ENCODE assay signal across 20 cellular contexts in the genomic region with DNA sequence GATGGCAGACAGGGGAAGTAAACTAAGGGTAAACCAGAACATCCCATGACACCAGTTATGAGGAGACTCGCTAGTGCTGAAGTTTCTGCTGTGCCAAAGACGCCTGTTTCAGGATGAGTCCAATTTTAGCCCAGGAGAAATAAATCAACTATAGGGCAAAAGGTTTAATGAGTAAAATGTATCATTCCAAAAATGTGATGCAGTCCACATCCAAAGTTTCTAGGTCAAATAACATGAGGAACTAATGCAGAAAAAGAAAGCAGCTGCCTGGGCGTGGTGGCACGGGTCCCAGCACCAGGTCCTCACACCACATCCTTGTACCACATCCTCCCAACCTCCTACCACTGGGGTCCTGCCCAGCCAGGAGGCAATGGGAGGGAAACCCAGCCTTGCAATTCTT.
"Had no signal": no experiment of that assay in that cellular context is flagged by ENCODE, and none has a peak within 500 bp of the region (broad histone marks: within the 10 kb centered on the region; RNA-seq: fewer than 3 reads in every experiment).

No MANE protein-coding gene starts in this region.

- ATAC-seq: activated naive CD4-positive, alpha-beta T cell treated with anti-CD3 and anti-CD28 coated beads, Interleukin-2, amount 50 U/mL, for 72 hours; activated T-cell treated with anti-CD3 and anti-CD28 coated beads, Interleukin-2, amount 50 U/mL, for 4 hours; heart left ventricle; left colon; lower lobe of right lung; pancreas; stimulated activated naive B cell treated with anti-CD40 and anti-IgM and Interleukin-4, amounts not matched to agents 10 μg/mL and 1 μg/mL and 100 μg/mL, for 72 hours; T-helper 17 cell; WTC11 had no signal

- H3K4me1 ChIP-seq: gastrocnemius medialis, lower lobe of right lung, pancreas had no signal

- H3K4me3 ChIP-seq: coronary artery, esophagus squamous epithelium, gastrocnemius medialis, heart left ventricle, lower lobe of right lung, pancreas, thyroid gland had no signal

- H3K27ac ChIP-seq: esophagus squamous epithelium, heart left ventricle, lower lobe of right lung, pancreas, thyroid gland had no signal

- H3K27me3 ChIP-seq: gastrocnemius medialis, heart left ventricle, pancreas, thyroid gland had no signal

- H3K9me3 ChIP-seq: esophagus squamous epithelium, gastrocnemius medialis, heart left ventricle, lower lobe of right lung, pancreas, thyroid gland had no signal

- DNase-seq: activated CD4-positive, alpha-beta memory T cell treated with anti-CD3 and anti-CD28 coated beads, Interleukin-2, amount 10 ng/mL, durations not matched to agents 7 days and 5 days; activated CD4-positive, alpha-beta T cell treated with anti-CD3 and anti-CD28 coated beads for 4 hours; activated effector memory CD4-positive, alpha-beta T cell treated with anti-CD3 and anti-CD28 coated beads, Interleukin-2, amount 50 U/mL, for 16 hours; activated T-cell treated with anti-CD3 and anti-CD28 coated beads, Interleukin-2, amount 50 U/mL, for 4 hours; amniotic stem cell; effector CD4-positive, alpha-beta T cell; esophagus squamous epithelium; heart left ventricle; left colon; lower lobe of right lung; midbrain; pancreas; stimulated activated CD4-positive, alpha-beta T cell treated with anti-CD3 and anti-CD28 coated beads, Interleukin-4, amount 100 ng/mL, for 1 hour; stimulated activated naive B cell treated with anti-CD40 and anti-IgM and Interleukin-4, amounts not matched to agents 10 μg/mL and 1 μg/mL and 100 μg/mL, for 72 hours; T-helper 17 cell; thyroid gland had no signal
